In the genomic region with DNA sequence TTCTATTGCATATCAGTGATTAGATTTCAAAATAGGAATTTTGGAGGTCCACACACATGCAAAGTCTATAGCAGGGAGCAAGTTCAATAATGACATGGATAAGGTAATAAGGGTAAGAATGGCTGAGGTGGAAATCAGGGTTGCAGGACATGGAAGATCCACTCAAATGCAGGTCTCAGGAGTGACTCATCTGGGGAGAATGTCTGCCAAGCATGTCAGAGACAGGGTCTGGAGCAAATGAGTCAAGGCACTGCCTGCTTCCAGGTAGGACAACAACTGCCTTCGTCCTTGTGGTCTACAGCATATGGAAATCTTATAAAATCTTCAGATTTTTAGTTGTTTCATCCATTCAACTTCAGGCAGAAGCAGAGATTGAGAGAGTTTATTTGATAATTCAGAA, we compare ENCODE assay signal across 18 cellular contexts.
DNase-seq lines count a peak whose midpoint lies in the region; ATAC-seq, FAIRE-seq and TF ChIP-seq lines count a peak whose summit lies in the region.
"Had no signal": no experiment of that assay in that cellular context is flagged by ENCODE, and none has a peak within 500 bp of the region (broad histone marks: within the 10 kb centered on the region; RNA-seq: fewer than 3 reads in every experiment).

No MANE protein-coding gene starts in this region.

- no peak for TF ChIP-seq CTCF in AG10803 (conservative IDR thresholded peaks at IDR 0.05; ENCODE audit: low read length)
- TF ChIP-seq CTCF in bronchial epithelial cell (IDR thresholded peaks at IDR 0.05; ENCODE audit: insufficient read depth, low read length, severe bottlenecking) = no peak

- H3K36me3 ChIP-seq in bronchial epithelial cell (ENCODE audit: control insufficient read depth, insufficient read depth, low read length) = no peaks in the 10 kb centered on the region
- H3K36me3 ChIP-seq: SJCRH30, transverse colon had no signal

- H3K4me3 ChIP-seq in AG10803 (ENCODE audit: low read length) (no peak overlapping the region), bronchial epithelial cell (ENCODE audit: low read depth, low read length) (no peak overlapping the region)
- H3K4me3 ChIP-seq: SJCRH30, transverse colon had no signal

- DNase-seq in AG10803 (ENCODE audit: low read depth) = peak; percentile 9
- DNase-seq in NCI-H69 (lab: John Stamatoyannopoulos, UW) = peak; percentile 14
- peak; percentile 43 for DNase-seq in bronchial epithelial cell (ENCODE audit: low read depth)
- peak; percentile 94 for DNase-seq in islet precursor cell
- no peak for DNase-seq in stimulated activated naive CD8-positive, alpha-beta T cell treated with anti-CD3 and anti-CD28 coated beads, Interleukin-15, Interleukin-2, amounts not matched to agents 100 U/mL and 50 U/mL, for 24 hours
- no peak for DNase-seq in T-helper 9 cell
- DNase-seq in Kasumi-1 (lab: John Stamatoyannopoulos, UW) = no peak
- no peak for DNase-seq in HT-29 (ENCODE audit: low spot score)
- DNase-seq: activated CD4-positive, alpha-beta T cell treated with anti-CD3 and anti-CD28 coated beads, Interleukin-2, amount 50 U/mL, for 1 hour; activated naive CD8-positive, alpha-beta T cell treated with anti-CD3 and anti-CD28 coated beads, Interleukin-2, amount 10 ng/mL, durations not matched to agents 7 days and 5 days; activated T-cell treated with anti-CD3 and anti-CD28 coated beads, Interleukin-2, amount 50 U/mL, for 4 hours; CD4-positive, alpha-beta T cell; KG1; left cardiac atrium; NCI-H1417; SJCRH30; transverse colon had no signal

- no peaks in the 10 kb centered on the region for H3K27me3 ChIP-seq in bronchial epithelial cell (ENCODE audit: control insufficient read depth, insufficient read depth, low read length)
- H3K27me3 ChIP-seq: SJCRH30, transverse colon had no signal

- ATAC-seq in stimulated activated naive CD8-positive, alpha-beta T cell treated with anti-CD3 and anti-CD28 coated beads, Interleukin-15, Interleukin-2, amounts not matched to agents 100 U/mL and 50 U/mL, for 24 hours = no peak
- ATAC-seq: activated T-cell treated with anti-CD3 and anti-CD28 coated beads, Interleukin-2, amount 50 U/mL, for 4 hours; stimulated activated memory B cell treated with anti-CD40 and anti-IgM and Interleukin-4, amounts not matched to agents 10 μg/mL and 1 μg/mL and 100 μg/mL, for 72 hours had no signal

- no peak for FAIRE-seq in bronchial epithelial cell (lab: Jason Lieb, UNC)

Comparison
In these comparisons a context has a peak if more than half of its experiments do, and no peak if none do; other contexts are left out.
1. DNase-seq: peak in AG10803 (single experiment), NCI-H69 (single experiment), bronchial epithelial cell (single experiment) and islet precursor cell (single experiment); none in stimulated activated naive CD8-positive, alpha-beta T cell treated with anti-CD3 and anti-CD28 coated beads, Interleukin-15, Interleukin-2, amounts not matched to agents 100 U/mL and 50 U/mL, for 24 hours (single experiment), T-helper 9 cell (single experiment), Kasumi-1 (0 of 2) and HT-29 (single experiment).